ENCODE assay signal across 8 cellular contexts in the genomic region with DNA sequence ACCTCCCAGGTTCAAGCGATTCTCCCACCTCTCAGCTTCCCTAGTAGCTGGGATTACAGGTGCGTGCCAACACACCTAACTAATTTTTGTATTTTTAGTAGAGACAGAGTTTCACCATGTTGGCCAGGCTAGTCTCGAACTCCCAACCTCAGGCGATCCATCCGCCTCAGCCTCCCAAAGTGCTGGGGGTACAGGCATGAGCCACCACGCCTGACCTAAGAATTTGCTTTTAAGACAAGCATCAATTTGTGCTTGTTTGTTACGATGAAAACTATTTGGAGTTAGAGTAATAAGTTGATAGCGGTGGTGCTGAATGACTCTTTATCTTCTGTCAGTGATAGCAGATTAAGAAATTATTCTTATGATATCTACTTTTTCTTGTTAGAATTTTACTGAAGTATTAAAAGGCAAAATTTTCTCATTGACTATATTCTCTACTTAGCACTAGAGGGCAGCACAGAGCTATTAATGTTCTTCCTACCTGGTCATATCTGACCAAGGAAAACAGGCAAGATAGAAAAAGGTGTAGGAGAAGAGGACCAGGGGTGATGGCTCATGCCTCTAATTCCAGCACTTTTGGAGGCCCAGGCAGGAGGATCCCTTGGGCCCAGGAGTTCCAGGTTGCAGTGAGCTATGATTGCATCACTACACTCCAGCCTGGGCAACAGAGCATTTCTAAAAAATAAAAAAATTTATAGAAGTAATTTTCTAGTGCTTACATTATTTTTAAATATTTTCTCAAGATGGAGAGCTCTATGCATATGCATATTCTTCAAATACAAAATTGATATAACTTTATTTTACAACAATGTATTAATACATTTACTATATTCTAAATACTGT. TPM values are rescaled to one million over a fixed set of nuclear protein-coding genes. Genes with fewer than 3 reads are reported as not detected.
A peak's percentile ranks its signal among the peaks of the same experiment; 100 is the strongest.
DNase-seq lines count a peak whose midpoint lies in the region; ATAC-seq and TF ChIP-seq lines count a peak whose summit lies in the region.

No MANE protein-coding gene starts in this region.

- ATAC-seq in T-helper 17 cell, result peak; percentile 82
- peak in 3 of 4 donors; percentile 46 to 73 (median 66) for ATAC-seq in psoas muscle

- H3K4me3 ChIP-seq in fibroblast of villous mesenchyme (ENCODE audit: low read depth, low read length), result no peak overlapping the region
- H3K4me3 ChIP-seq in psoas muscle, result no peak overlapping the region

- TF ChIP-seq CTCF in fibroblast of villous mesenchyme (IDR thresholded peaks at IDR 0.05; ENCODE audit: insufficient read depth, low read depth, low read length), result peak; percentile 69
- TF ChIP-seq CTCF in psoas muscle (IDR thresholded peaks at IDR 0.05), result peak; percentile 72

- no peaks in the 10 kb centered on the region for H3K9me3 ChIP-seq in T-helper 17 cell (ENCODE audit: control insufficient read depth, low read length, poor library complexity, severe bottlenecking)
- no peaks in the 10 kb centered on the region for H3K9me3 ChIP-seq in psoas muscle

- intact Hi-C loops in psoas muscle (cut with DNase I), result loop anchor here (5.0 kb wide), 3 partner anchors 304 to 519 kb away; partner anchors contain the start of gene SMIM36 (in 1 of the 2)

- H3K4me3 Mint-ChIP-seq in T-helper 17 cell, result no peak overlapping the region

- WGBS in psoas muscle, 3 donors, result 87 to 89% (median 88%) methylated on average over 8 of the region's 8 CpGs

- no peaks in the 10 kb centered on the region for H3K4me1 ChIP-seq in psoas muscle

- H3K4me1 Mint-ChIP-seq in T-helper 17 cell, result no peaks in the 10 kb centered on the region

- H3K36me3 ChIP-seq in psoas muscle (ENCODE audit: insufficient read depth in 1 of 2, low read depth in 1 of 2), result no peaks in the 10 kb centered on the region

- no peak overlapping the region for H3K27ac Mint-ChIP-seq in T-helper 17 cell

- no peaks in the 10 kb centered on the region for H3K27me3 ChIP-seq in psoas muscle (ENCODE audit: insufficient read depth in 3 of 3, low read length in 2 of 3)

- peaks cover 5% of the 10 kb centered on the region for H3K36me3 Mint-ChIP-seq in T-helper 17 cell (ENCODE audit: low read depth)

- DNase-seq in GDM1 (lab: John Stamatoyannopoulos, UW), result peak; percentile 16
- DNase-seq in H4 (ENCODE audit: low spot score), result peak; percentile 64
- peak; percentile 81 for DNase-seq in NCI-H1694 treated with DMSO at 0.1 percent for 48 hours (lab: John Stamatoyannopoulos, UW)
- DNase-seq in T-helper 17 cell, result no peak
- DNase-seq in fibroblast of villous mesenchyme (ENCODE audit: low read depth), result peak; percentile 59
- no peak for DNase-seq in psoas muscle
- DNase-seq in mucosa of gallbladder (ENCODE audit: low spot score), result no peak
- no peak for DNase-seq in activated naive CD4-positive, alpha-beta T cell (lab: John Stamatoyannopoulos, UW)

- H3K27ac ChIP-seq in psoas muscle, result no peak overlapping the region

- no peaks in the 10 kb centered on the region for H3K27me3 Mint-ChIP-seq in T-helper 17 cell

RNA-seq across cellular contexts. Expression of gene STXBP4, which starts 24.5 kb away (rescaled TPM):
- total RNA-seq in H4 (2014; rRNA removed; shearing (Covaris generic)), result 19.4 and 21.6 TPM in 2 replicates
- total RNA-seq in T-helper 17 cell, result 1 to 10 TPM; 6.1 to 7.4 TPM
- 13.9 and 16.8 TPM in 2 replicates for total RNA-seq in fibroblast of villous mesenchyme
- total RNA-seq in psoas muscle, result 1 to 10 TPM; 1.5 to 4.1 (median 2.7) TPM
- 1 to 10 TPM in 1 of 3 donors, under 1 TPM in 2; 0.53 to 2.3 (median 0.79) TPM for polyA plus RNA-seq in psoas muscle
- total RNA-seq in mucosa of gallbladder, result 25.9 TPM

RNA-seq across cellular contexts. Expression of gene COX11, which starts 24.6 kb away (rescaled TPM):
- 111 and 122 TPM in 2 replicates for total RNA-seq in H4 (2014; rRNA removed; shearing (Covaris generic))
- total RNA-seq in T-helper 17 cell, result 10 to 100 TPM; 27.7 to 40.1 TPM
- total RNA-seq in fibroblast of villous mesenchyme, result 45.3 and 58.3 TPM in 2 replicates
- 10 to 100 TPM; 34.2 to 51.8 (median 41.3) TPM for total RNA-seq in psoas muscle
- 10 to 100 TPM; 28.0 to 64.5 (median 42.7) TPM for polyA plus RNA-seq in psoas muscle
- 60.8 TPM for total RNA-seq in mucosa of gallbladder

Comparison
In these comparisons a context has a peak if more than half of its experiments do, and no peak if none do; other contexts are left out.
1. DNase-seq: peak in GDM1 (single experiment), H4 (single experiment), NCI-H1694 treated with DMSO at 0.1 percent for 48 hours (single experiment) and fibroblast of villous mesenchyme (single experiment); none in T-helper 17 cell (0 of 3), psoas muscle (0 of 2), mucosa of gallbladder (single experiment) and activated naive CD4-positive, alpha-beta T cell (0 of 4).